ENCODE assay signal across 1 cellular context in the genomic region with DNA sequence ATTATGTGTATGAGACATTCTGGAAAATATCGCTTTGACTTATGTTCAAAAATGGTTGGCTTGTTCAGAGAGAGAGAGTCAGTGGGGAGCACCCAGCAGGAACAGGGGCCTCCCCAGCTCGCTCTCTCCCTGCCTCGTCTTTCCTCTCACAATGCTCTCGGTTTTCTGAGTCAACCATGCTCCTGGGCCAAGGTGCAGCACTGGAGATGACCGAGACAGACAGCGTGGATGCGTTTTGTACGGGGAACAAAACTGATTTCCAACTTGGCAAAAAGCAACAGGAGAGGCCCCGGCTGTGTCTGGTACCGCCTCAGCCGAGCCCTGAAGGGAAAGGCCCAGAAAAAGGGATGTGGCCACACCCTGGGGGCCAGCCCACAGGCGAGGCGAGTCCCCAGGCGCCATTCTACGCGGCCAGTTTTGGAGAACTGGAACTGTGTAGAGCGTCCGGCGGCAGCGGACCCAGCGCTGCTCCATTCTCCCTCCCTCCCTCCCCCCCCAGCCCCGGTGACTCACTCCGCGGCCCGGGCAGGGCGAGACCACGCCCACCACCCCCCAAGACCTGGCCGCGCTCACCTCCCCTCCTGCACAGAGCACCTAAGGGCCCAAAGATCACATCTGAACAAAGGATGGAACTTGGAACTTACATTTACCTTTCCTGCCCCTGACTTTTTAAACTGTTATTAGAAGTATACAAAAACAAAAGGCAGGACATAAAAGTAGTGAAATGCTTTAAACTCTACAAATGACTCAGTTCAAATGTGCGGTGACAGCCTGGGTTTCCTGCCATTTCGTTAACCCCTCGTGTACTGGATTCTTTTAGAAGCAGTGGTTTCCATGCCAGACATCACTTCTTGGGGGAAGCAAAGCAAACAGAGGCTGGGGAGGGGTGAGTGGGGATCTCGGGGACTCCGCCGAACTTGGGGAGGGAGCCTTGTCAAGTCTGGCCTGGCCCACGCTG.
A peak's percentile ranks its signal among the peaks of the same experiment; 100 is the strongest.
TF ChIP-seq lines count a peak whose summit lies in the region.

No MANE protein-coding gene starts in this region.

TF ChIP-seq in HEK293, 187 proteins besides CTCF, POLR2A, EP300 and RAD21 (continued from another document):
- TF ChIP-seq ZBTB20 (tag by site-specific recombination; IDR thresholded peaks at IDR 0.05): 0 out of 2 replicates have a peak, but pooled peaks have one; percentile 22
- no peak for TF ChIP-seq ZNF830 (tag by site-specific recombination; IDR thresholded peaks at IDR 0.05; ENCODE audit: low read depth)
- no peak for TF ChIP-seq YY2 (tag by site-specific recombination; IDR thresholded peaks at IDR 0.05)
- TF ChIP-seq, protein P1, sequence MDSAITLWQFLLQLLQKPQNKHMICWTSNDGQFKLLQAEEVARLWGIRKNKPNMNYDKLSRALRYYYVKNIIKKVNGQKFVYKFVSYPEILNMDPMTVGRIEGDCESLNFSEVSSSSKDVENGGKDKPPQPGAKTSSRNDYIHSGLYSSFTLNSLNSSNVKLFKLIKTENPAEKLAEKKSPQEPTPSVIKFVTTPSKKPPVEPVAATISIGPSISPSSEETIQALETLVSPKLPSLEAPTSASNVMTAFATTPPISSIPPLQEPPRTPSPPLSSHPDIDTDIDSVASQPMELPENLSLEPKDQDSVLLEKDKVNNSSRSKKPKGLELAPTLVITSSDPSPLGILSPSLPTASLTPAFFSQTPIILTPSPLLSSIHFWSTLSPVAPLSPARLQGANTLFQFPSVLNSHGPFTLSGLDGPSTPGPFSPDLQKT (IDR thresholded peaks at IDR 0.05; ENCODE audit: borderline replicate concordance, low read depth, low read length): no peak
- no peak for TF ChIP-seq ZNF629 (tag by site-specific recombination; IDR thresholded peaks at IDR 0.05)
- TF ChIP-seq, protein P2, sequence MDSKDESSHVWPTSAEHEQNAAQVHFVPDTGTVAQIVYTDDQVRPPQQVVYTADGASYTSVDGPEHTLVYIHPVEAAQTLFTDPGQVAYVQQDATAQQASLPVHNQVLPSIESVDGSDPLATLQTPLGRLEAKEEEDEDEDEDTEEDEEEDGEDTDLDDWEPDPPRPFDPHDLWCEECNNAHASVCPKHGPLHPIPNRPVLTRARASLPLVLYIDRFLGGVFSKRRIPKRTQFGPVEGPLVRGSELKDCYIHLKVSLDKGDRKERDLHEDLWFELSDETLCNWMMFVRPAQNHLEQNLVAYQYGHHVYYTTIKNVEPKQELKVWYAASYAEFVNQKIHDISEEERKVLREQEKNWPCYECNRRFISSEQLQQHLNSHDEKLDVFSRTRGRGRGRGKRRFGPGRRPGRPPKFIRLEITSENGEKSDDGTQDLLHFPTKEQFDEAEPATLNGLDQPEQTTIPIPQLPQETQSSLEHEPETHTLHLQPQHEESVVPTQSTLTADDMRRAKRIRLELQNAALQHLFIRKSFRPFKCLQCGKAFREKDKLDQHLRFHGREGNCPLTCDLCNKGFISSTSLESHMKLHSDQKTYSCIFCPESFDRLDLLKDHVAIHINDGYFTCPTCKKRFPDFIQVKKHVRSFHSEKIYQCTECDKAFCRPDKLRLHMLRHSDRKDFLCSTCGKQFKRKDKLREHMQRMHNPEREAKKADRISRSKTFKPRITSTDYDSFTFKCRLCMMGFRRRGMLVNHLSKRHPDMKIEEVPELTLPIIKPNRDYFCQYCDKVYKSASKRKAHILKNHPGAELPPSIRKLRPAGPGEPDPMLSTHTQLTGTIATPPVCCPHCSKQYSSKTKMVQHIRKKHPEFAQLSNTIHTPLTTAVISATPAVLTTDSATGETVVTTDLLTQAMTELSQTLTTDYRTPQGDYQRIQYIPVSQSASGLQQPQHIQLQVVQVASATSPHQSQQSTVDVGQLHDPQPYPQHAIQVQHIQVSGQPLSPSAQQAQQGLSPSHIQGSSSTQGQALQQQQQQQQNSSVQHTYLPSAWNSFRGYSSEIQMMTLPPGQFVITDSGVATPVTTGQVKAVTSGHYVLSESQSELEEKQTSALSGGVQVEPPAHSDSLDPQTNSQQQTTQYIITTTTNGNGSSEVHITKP (tag by site-specific recombination; IDR thresholded peaks at IDR 0.05): peak; percentile 46; the same call in 1 of the 2 replicates
- peak; percentile 84 for TF ChIP-seq ZNF701 (tag by site-specific recombination; IDR thresholded peaks at IDR 0.05)
- TF ChIP-seq ZNF121 (tag by site-specific recombination; IDR thresholded peaks at IDR 0.05): no peak
- TF ChIP-seq SP2 (tag by site-specific recombination; IDR thresholded peaks at IDR 0.05): peak; percentile 29; the same call in 1 of the 2 replicates
- no peak for TF ChIP-seq PRDM1 (tag by site-specific recombination; IDR thresholded peaks at IDR 0.05)
- TF ChIP-seq ZNF335 (tag by site-specific recombination; conservative IDR thresholded peaks at IDR 0.05): peak; percentile 40; the same call in 1 of the 2 replicates
- TF ChIP-seq ZNF777 (tag by site-specific recombination; IDR thresholded peaks at IDR 0.05; ENCODE audit: borderline replicate concordance): no peak
- TF ChIP-seq ZBTB17 (tag by site-specific recombination; IDR thresholded peaks at IDR 0.05): peak; percentile 80
- no peak for TF ChIP-seq ZNF155 (tag by site-specific recombination; IDR thresholded peaks at IDR 0.05)
- TF ChIP-seq, protein P3, sequence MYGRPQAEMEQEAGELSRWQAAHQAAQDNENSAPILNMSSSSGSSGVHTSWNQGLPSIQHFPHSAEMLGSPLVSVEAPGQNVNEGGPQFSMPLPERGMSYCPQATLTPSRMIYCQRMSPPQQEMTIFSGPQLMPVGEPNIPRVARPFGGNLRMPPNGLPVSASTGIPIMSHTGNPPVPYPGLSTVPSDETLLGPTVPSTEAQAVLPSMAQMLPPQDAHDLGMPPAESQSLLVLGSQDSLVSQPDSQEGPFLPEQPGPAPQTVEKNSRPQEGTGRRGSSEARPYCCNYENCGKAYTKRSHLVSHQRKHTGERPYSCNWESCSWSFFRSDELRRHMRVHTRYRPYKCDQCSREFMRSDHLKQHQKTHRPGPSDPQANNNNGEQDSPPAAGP (tag by site-specific recombination; IDR thresholded peaks at IDR 0.05): no peak
- no peak for TF ChIP-seq WT1 (tag by site-specific recombination; IDR thresholded peaks at IDR 0.05)
- TF ChIP-seq, protein P4, sequence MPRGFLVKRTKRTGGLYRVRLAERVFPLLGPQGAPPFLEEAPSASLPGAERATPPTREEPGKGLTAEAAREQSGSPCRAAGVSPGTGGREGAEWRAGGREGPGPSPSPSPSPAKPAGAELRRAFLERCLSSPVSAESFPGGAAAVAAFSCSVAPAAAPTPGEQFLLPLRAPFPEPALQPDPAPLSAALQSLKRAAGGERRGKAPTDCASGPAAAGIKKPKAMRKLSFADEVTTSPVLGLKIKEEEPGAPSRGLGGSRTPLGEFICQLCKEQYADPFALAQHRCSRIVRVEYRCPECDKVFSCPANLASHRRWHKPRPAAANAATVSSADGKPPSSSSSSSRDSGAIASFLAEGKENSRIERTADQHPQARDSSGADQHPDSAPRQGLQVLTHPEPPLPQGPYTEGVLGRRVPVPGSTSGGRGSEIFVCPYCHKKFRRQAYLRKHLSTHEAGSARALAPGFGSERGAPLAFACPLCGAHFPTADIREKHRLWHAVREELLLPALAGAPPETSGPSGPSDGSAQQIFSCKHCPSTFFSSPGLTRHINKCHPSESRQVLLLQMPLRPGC (tag by site-specific recombination; IDR thresholded peaks at IDR 0.05): no peak
- no peak for TF ChIP-seq ZNF585B (tag by site-specific recombination; IDR thresholded peaks at IDR 0.05)
- TF ChIP-seq ZNF670 (tag by site-specific recombination; IDR thresholded peaks at IDR 0.05; ENCODE audit: low read depth): no peak
- TF ChIP-seq ZBTB7A (tag by site-specific recombination; IDR thresholded peaks at IDR 0.05; ENCODE audit: low read depth): no peak
- peak; percentile 69 for TF ChIP-seq ZNF341 (tag by site-specific recombination; IDR thresholded peaks at IDR 0.05; ENCODE audit: low read depth)
- TF ChIP-seq KLF1 (tag by site-specific recombination; IDR thresholded peaks at IDR 0.05): 0 out of 2 replicates have a peak, but pooled peaks have one; percentile 27
- TF ChIP-seq, protein P5, sequence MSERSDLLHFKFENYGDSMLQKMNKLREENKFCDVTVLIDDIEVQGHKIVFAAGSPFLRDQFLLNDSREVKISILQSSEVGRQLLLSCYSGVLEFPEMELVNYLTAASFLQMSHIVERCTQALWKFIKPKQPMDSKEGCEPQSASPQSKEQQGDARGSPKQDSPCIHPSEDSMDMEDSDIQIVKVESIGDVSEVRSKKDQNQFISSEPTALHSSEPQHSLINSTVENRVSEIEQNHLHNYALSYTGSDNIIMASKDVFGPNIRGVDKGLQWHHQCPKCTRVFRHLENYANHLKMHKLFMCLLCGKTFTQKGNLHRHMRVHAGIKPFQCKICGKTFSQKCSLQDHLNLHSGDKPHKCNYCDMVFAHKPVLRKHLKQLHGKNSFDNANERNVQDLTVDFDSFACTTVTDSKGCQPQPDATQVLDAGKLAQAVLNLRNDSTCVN (tag by site-specific recombination; optimal IDR thresholded peaks at IDR 0.05): peak; percentile 18
- no peak for TF ChIP-seq ZBTB1 (tag by site-specific recombination; IDR thresholded peaks at IDR 0.05)
- no peak for TF ChIP-seq ZNF600 (tag by site-specific recombination; IDR thresholded peaks at IDR 0.05)
- TF ChIP-seq, protein P6, sequence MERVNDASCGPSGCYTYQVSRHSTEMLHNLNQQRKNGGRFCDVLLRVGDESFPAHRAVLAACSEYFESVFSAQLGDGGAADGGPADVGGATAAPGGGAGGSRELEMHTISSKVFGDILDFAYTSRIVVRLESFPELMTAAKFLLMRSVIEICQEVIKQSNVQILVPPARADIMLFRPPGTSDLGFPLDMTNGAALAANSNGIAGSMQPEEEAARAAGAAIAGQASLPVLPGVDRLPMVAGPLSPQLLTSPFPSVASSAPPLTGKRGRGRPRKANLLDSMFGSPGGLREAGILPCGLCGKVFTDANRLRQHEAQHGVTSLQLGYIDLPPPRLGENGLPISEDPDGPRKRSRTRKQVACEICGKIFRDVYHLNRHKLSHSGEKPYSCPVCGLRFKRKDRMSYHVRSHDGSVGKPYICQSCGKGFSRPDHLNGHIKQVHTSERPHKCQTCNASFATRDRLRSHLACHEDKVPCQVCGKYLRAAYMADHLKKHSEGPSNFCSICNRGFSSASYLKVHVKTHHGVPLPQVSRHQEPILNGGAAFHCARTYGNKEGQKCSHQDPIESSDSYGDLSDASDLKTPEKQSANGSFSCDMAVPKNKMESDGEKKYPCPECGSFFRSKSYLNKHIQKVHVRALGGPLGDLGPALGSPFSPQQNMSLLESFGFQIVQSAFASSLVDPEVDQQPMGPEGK (tag by site-specific recombination; IDR thresholded peaks at IDR 0.05): peak; percentile 38; the same call in 1 of the 2 replicates
- TF ChIP-seq, protein P7, sequence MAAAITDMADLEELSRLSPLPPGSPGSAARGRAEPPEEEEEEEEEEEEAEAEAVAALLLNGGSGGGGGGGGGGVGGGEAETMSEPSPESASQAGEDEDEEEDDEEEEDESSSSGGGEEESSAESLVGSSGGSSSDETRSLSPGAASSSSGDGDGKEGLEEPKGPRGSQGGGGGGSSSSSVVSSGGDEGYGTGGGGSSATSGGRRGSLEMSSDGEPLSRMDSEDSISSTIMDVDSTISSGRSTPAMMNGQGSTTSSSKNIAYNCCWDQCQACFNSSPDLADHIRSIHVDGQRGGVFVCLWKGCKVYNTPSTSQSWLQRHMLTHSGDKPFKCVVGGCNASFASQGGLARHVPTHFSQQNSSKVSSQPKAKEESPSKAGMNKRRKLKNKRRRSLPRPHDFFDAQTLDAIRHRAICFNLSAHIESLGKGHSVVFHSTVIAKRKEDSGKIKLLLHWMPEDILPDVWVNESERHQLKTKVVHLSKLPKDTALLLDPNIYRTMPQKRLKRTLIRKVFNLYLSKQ (tag by site-specific recombination; IDR thresholded peaks at IDR 0.05; ENCODE audit: borderline replicate concordance): no peak
- peak; percentile 25; the same call in 1 of the 2 replicates for TF ChIP-seq SP3 (tag by site-specific recombination; IDR thresholded peaks at IDR 0.05)
- TF ChIP-seq GLIS2 (tag by site-specific recombination; IDR thresholded peaks at IDR 0.05): peak; percentile 68
- no peak for TF ChIP-seq ZNF792 (tag by site-specific recombination; IDR thresholded peaks at IDR 0.05)
- no peak for TF ChIP-seq ZNF138 (tag by site-specific recombination; IDR thresholded peaks at IDR 0.05; ENCODE audit: borderline replicate concordance)
- TF ChIP-seq BCL11A (tag by site-specific recombination; IDR thresholded peaks at IDR 0.05; ENCODE audit: low read depth): no peak
- TF ChIP-seq ZNF76 (tag by site-specific recombination; IDR thresholded peaks at IDR 0.05; ENCODE audit: borderline replicate concordance, low read depth): no peak
- peak; percentile 76 for TF ChIP-seq SCRT2 (tag by site-specific recombination; IDR thresholded peaks at IDR 0.05)
- no peak for TF ChIP-seq ZNF324 (tag by site-specific recombination; IDR thresholded peaks at IDR 0.05)
- TF ChIP-seq GFI1B (tag by site-specific recombination; IDR thresholded peaks at IDR 0.05): no peak
- TF ChIP-seq ZEB2 (tag by site-specific recombination; IDR thresholded peaks at IDR 0.05): no peak
- TF ChIP-seq ZNF423 (tag by site-specific recombination; IDR thresholded peaks at IDR 0.05): peak; percentile 69
- 0 out of 2 replicates have a peak, but pooled peaks have one; percentile 24 for TF ChIP-seq ZNF561 (tag by site-specific recombination; IDR thresholded peaks at IDR 0.05; ENCODE audit: borderline replicate concordance)
- no peak for TF ChIP-seq ZNF292 (tag by site-specific recombination; IDR thresholded peaks at IDR 0.05; ENCODE audit: borderline replicate concordance, low read depth)
